In genomic region chr6:111873178-111874029, GRCh38 we compare ENCODE assay signal across 8 cellular contexts. TPM values are rescaled to one million over a fixed set of nuclear protein-coding genes. Genes with fewer than 3 reads are reported as not detected.
DNase-seq lines count a peak whose midpoint lies in the region; FAIRE-seq and TF ChIP-seq lines count a peak whose summit lies in the region.

TSS of gene FYN (minus strand) at chr6:111873452. CDS start at chr6:111720051, 153,401 bp downstream.

- no peaks in the 10 kb centered on the region for H3K9me3 ChIP-seq in neutrophil

- POLR2A ChIA-PET in HEK293T (lab: Yijun Ruan, JAX): interaction anchor here (0.9 to 2.0 kb wide), 6 partner anchors 25 to 126 kb away, joined by 3 to 8 read pairs (median 4); no protein-coding TSS in a partner anchor

- FAIRE-seq in frontal cortex (lab: Jason Lieb, UNC): peak; percentile 52

- H3K27ac ChIP-seq in neutrophil: no peak within 1 kb of the TSS
- peak within 1 kb of the TSS; percentile 96 for H3K27ac ChIP-seq in substantia nigra (ENCODE audit: low read depth, low read length, poor library complexity, severe bottlenecking)

- DNase-seq in GDM1 (lab: John Stamatoyannopoulos, UW) (peak; percentile 96), HEK293T (ENCODE audit: extremely low spot score) (peak; percentile 99), MV-4-11 (lab: John Stamatoyannopoulos, UW) (peak; percentile 87), SK-MEL-5 (ENCODE audit: low read depth, low spot score) (peak; percentile 95), frontal cortex (ENCODE audit: low spot score in 2 of 2) (peak; percentile 98), substantia nigra (lab: John Stamatoyannopoulos, UW) (peak; percentile 75 to 99 (median 97))
- peak; percentile 99 for DNase-seq in activated naive CD4-positive, alpha-beta T cell treated with Interleukin-2 at 50 U/mL for 16 hours

- TF ChIP-seq CTCF in neutrophil (IDR thresholded peaks at IDR 0.05): peak; percentile 62

- no peaks in the 10 kb centered on the region for H3K36me3 ChIP-seq in neutrophil

- CTCF ChIA-PET in HEK293T (lab: Yijun Ruan, JAX): interaction anchor here (0.6 to 1.3 kb wide), 7 partner anchors 52 to 614 kb away, joined by 3 to 5 read pairs (median 3); no protein-coding TSS in a partner anchor

- in situ Hi-C loops in SK-MEL-5 (cut with HindIII; ENCODE audit: low pct_unique_long_range_greater_than_20kb, low sequenced_read_pairs): no loop called here

- peaks cover 14 to 25% of the 10 kb centered on the region in 2 experiments for H3K4me1 ChIP-seq in neutrophil (ENCODE audit: control insufficient read depth in 1 of 2, insufficient read depth in 1 of 2, low read depth in 1 of 2, low read length in 1 of 2)

- peak within 1 kb of the TSS; percentile 72 to 85 for H3K4me3 ChIP-seq in neutrophil (ENCODE audit: low read depth in 1 of 2, low read length in 1 of 2)

- peaks cover 77% of the 10 kb centered on the region for H3K27me3 ChIP-seq in neutrophil

TF ChIP-seq in HEK293T, 16 proteins besides CTCF, POLR2A, EP300 and RAD21:
- TF ChIP-seq HDGF (IDR thresholded peaks at IDR 0.05; ENCODE audit: borderline replicate concordance) (0 out of 2 replicates have a peak, but pooled peaks have one; percentile 47), ELF4 (IDR thresholded peaks at IDR 0.05) (no peak), SP1 (IDR thresholded peaks at IDR 0.05) (peak; percentile 65; the same call in 1 of the 2 replicates), ARNT (IDR thresholded peaks at IDR 0.05) (no peak), FOXK2 (IDR thresholded peaks at IDR 0.05) (no peak), TARDBP (IDR thresholded peaks at IDR 0.05) (no peak), SUZ12 (IDR thresholded peaks at IDR 0.05) (no peak), FOXA1 (IDR thresholded peaks at IDR 0.05) (no peak), CTBP1 (IDR thresholded peaks at IDR 0.05; ENCODE audit: borderline replicate concordance) (peak; percentile 84; the same call in 1 of the 2 replicates), NFRKB (IDR thresholded peaks at IDR 0.05) (no peak), LEF1 (IDR thresholded peaks at IDR 0.05; ENCODE audit: borderline replicate concordance) (no peak), L3MBTL2 (conservative IDR thresholded peaks at IDR 0.05) (peak; percentile 71), FOXM1 (IDR thresholded peaks at IDR 0.05; ENCODE audit: borderline replicate concordance) (no peak), BHLHE40 (IDR thresholded peaks at IDR 0.05; ENCODE audit: borderline replicate concordance) (no peak), ZNF384 (IDR thresholded peaks at IDR 0.05) (no peak)
- TF ChIP-seq, protein P1, sequence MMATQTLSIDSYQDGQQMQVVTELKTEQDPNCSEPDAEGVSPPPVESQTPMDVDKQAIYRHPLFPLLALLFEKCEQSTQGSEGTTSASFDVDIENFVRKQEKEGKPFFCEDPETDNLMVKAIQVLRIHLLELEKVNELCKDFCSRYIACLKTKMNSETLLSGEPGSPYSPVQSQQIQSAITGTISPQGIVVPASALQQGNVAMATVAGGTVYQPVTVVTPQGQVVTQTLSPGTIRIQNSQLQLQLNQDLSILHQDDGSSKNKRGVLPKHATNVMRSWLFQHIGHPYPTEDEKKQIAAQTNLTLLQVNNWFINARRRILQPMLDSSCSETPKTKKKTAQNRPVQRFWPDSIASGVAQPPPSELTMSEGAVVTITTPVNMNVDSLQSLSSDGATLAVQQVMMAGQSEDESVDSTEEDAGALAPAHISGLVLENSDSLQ (IDR thresholded peaks at IDR 0.05): peak; percentile 100
TF ChIP-seq in HEK293T: peak in this region for 5.

RNA-seq across cellular contexts. Expression of gene FYN, which starts in this region (rescaled TPM):
- total RNA-seq in SK-MEL-5 (2014; rRNA removed; shearing (Covaris generic)): 60.6 and 72.8 TPM in 2 replicates
- 91.3 and 103 TPM in 2 replicates for polyA plus RNA-seq in SK-MEL-5 (2015; cell fraction: cytosol; rRNA removed)
- polyA plus RNA-seq in SK-MEL-5 (2015; cell fraction: nucleus; rRNA removed): 148 and 214 TPM in 2 replicates
- total RNA-seq in frontal cortex: 319 TPM
